In the genomic region with DNA sequence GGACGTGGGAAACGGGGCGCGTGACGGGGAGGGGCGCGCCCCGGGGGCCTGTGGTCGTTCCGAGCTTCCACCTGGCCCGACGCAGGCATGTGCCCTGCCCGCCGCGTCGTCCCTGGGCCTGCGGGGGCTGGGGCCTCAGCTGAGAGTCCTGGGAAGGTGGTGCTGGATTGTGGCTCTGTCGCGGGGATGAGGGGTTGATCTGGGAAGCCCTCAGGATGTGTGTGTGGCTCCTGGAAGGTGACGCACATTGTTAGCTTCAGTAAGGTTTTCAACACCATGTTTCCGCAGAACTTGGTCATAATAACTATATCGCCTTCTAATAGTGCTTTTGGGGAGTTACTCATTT, we compare ENCODE assay signal across 8 cellular contexts.
DNase-seq lines count a peak whose midpoint lies in the region; ATAC-seq lines count a peak whose summit lies in the region.

No MANE protein-coding gene starts in this region.

- peaks cover 27% of the 10 kb centered on the region for H3K4me1 Mint-ChIP-seq in activated naive CD4-positive, alpha-beta T cell treated with anti-CD3 and anti-CD28 coated beads, Interleukin-2, amount 50 U/mL, for 24 hours
- peaks cover 18% of the 10 kb centered on the region for H3K4me1 Mint-ChIP-seq in activated naive CD8-positive, alpha-beta T cell treated with anti-CD3 and anti-CD28 coated beads, Interleukin-2, amount 50 U/mL, for 24 hours

- no peaks in the 10 kb centered on the region for H3K27me3 Mint-ChIP-seq in activated naive CD4-positive, alpha-beta T cell treated with anti-CD3 and anti-CD28 coated beads, Interleukin-2, amount 50 U/mL, for 24 hours
- no peaks in the 10 kb centered on the region for H3K27me3 Mint-ChIP-seq in activated naive CD8-positive, alpha-beta T cell treated with anti-CD3 and anti-CD28 coated beads, Interleukin-2, amount 50 U/mL, for 24 hours

- H3K36me3 Mint-ChIP-seq in activated naive CD4-positive, alpha-beta T cell treated with anti-CD3 and anti-CD28 coated beads, Interleukin-2, amount 50 U/mL, for 24 hours: peaks cover 5% of the 10 kb centered on the region
- peaks cover 11% of the 10 kb centered on the region for H3K36me3 Mint-ChIP-seq in activated naive CD8-positive, alpha-beta T cell treated with anti-CD3 and anti-CD28 coated beads, Interleukin-2, amount 50 U/mL, for 24 hours (ENCODE audit: low read depth)

- ATAC-seq in HG03378 (IDR thresholded peaks at IDR 0.05; ENCODE audit: unreplicated experiment) (peak; percentile 3), GM21367 (IDR thresholded peaks at IDR 0.05; ENCODE audit: unreplicated experiment) (no peak)
- peak; percentile 12 for ATAC-seq in activated naive CD8-positive, alpha-beta T cell treated with anti-CD3 and anti-CD28 coated beads, Interleukin-2, amount 50 U/mL, for 24 hours
- peak; percentile 4 for ATAC-seq in stimulated activated naive CD8-positive, alpha-beta T cell treated with anti-CD3 and anti-CD28 coated beads, Interleukin-15, Interleukin-2, amounts not matched to agents 100 U/mL and 50 U/mL, for 24 hours

- peak overlapping the region; percentile 79 for H3K27ac Mint-ChIP-seq in activated naive CD4-positive, alpha-beta T cell treated with anti-CD3 and anti-CD28 coated beads, Interleukin-2, amount 50 U/mL, for 24 hours
- H3K27ac Mint-ChIP-seq in activated naive CD8-positive, alpha-beta T cell treated with anti-CD3 and anti-CD28 coated beads, Interleukin-2, amount 50 U/mL, for 24 hours: peak overlapping the region; percentile 69

- H3K9me3 Mint-ChIP-seq in activated naive CD4-positive, alpha-beta T cell treated with anti-CD3 and anti-CD28 coated beads, Interleukin-2, amount 50 U/mL, for 24 hours: no peaks in the 10 kb centered on the region
- peaks cover 9% of the 10 kb centered on the region for H3K9me3 Mint-ChIP-seq in activated naive CD8-positive, alpha-beta T cell treated with anti-CD3 and anti-CD28 coated beads, Interleukin-2, amount 50 U/mL, for 24 hours

- DNase-seq in activated naive CD4-positive, alpha-beta T cell treated with anti-CD3 and anti-CD28 coated beads, Interleukin-2, amount 50 U/mL, for 16 hours: no peak
- DNase-seq in activated naive CD8-positive, alpha-beta T cell treated with anti-CD3 and anti-CD28 coated beads, Interleukin-2, amount 50 U/mL, for 24 hours: no peak
- DNase-seq in hepatic stellate cell (ENCODE audit: low spot score): peak; percentile 7
- DNase-seq in stimulated activated naive CD8-positive, alpha-beta T cell treated with anti-CD3 and anti-CD28 coated beads, Interleukin-15, Interleukin-2, amounts not matched to agents 100 U/mL and 50 U/mL, for 24 hours: no peak
- no peak for DNase-seq in occipital lobe (lab: John Stamatoyannopoulos, UW)

- peak overlapping the region; percentile 84 for H3K4me3 Mint-ChIP-seq in activated naive CD4-positive, alpha-beta T cell treated with anti-CD3 and anti-CD28 coated beads, Interleukin-2, amount 50 U/mL, for 24 hours
- H3K4me3 Mint-ChIP-seq in activated naive CD8-positive, alpha-beta T cell treated with anti-CD3 and anti-CD28 coated beads, Interleukin-2, amount 50 U/mL, for 24 hours: peak overlapping the region; percentile 78
